ENCODE assay signal across 9 cellular contexts in the genomic region with DNA sequence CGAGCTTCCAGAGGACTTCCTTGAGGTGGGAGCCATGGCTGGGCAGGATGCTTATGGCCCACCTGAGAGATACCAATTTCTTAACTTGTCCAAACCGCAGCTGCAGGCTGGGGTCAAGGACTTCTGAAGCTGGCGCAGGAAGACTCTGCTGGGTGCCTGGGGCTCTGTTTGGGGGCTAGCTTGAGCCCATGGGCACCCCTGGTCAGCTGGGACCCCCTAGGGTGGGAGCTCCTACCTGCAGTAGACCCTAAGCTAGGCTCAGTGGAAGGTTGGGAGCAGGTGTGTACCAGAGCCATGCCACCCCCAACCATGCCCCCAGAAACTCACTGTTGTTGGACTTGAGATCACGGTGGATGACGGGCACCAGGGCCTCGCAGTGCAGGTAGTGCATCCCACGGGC. TPM values are rescaled to one million over a fixed set of nuclear protein-coding genes. Genes with fewer than 3 reads are reported as not detected.
DNase-seq lines count a peak whose midpoint lies in the region; ATAC-seq and TF ChIP-seq lines count a peak whose summit lies in the region.
"Had no signal": no experiment of that assay in that cellular context is flagged by ENCODE, and none has a peak within 500 bp of the region (broad histone marks: within the 10 kb centered on the region; RNA-seq: fewer than 3 reads in every experiment).

No MANE protein-coding gene starts in this region.

- H3K27ac Mint-ChIP-seq in Caco-2 (ENCODE audit: unreplicated experiment): peak overlapping the region; percentile 72

- TF ChIP-seq CTCF in Caco-2 (IDR thresholded peaks at IDR 0.05; ENCODE audit: insufficient read depth in 1 of 2, low read depth in 1 of 2, low read length in 1 of 2, severe bottlenecking in 1 of 2, unreplicated experiment in 1 of 2) (no peak), Peyer's patch (IDR thresholded peaks at IDR 0.05) (no peak), epithelial cell of proximal tubule (conservative IDR thresholded peaks at IDR 0.05; ENCODE audit: low read depth, low read length) (no peak), prostate gland (IDR thresholded peaks at IDR 0.05) (no peak)

- H3K9me3 ChIP-seq in Caco-2 (no peaks in the 10 kb centered on the region), Peyer's patch (no peaks in the 10 kb centered on the region), prostate gland (no peaks in the 10 kb centered on the region)

- no peak for TF ChIP-seq POLR2A in Peyer's patch (IDR thresholded peaks at IDR 0.05)
- TF ChIP-seq POLR2A in prostate gland (IDR thresholded peaks at IDR 0.05): no peak

- H3K4me1 Mint-ChIP-seq in Caco-2 (ENCODE audit: low read depth, unreplicated experiment): peaks cover 31% of the 10 kb centered on the region

- H3K27me3 Mint-ChIP-seq in Caco-2 (ENCODE audit: insufficient read depth, unreplicated experiment): no peaks in the 10 kb centered on the region

- no TSS peak for BruUV-seq in Caco-2 (replicated peaks; lab: Mats Ljungman, UMichigan)

- POLR2A ChIA-PET in Caco-2 (lab: Charles Lee): interaction anchor here (0.7 kb wide), 1 partner anchor 40 kb away, joined by 3 read pairs; a partner anchor contains a TSS

- H3K4me3 ChIP-seq in Caco-2 (ENCODE audit: low read depth, low read length) (peak overlapping the region; percentile 91), Peyer's patch (peak overlapping the region; percentile 71 to 97 (median 93)), epithelial cell of proximal tubule (ENCODE audit: low read depth, low read length) (peak overlapping the region; percentile 81), prostate gland (peak overlapping the region; percentile 70 to 75)

- no peaks in the 10 kb centered on the region for H3K9me3 Mint-ChIP-seq in Caco-2 (ENCODE audit: unreplicated experiment)

- intact Hi-C loops in Caco-2 (cut with micrococcal nuclease; ENCODE audit: unreplicated experiment): no loop called here
- intact Hi-C loops in prostate gland (cut with DNase I): no loop called here

- H3K36me3 ChIP-seq in Caco-2 (ENCODE audit: control insufficient read depth, insufficient read depth, low read length) (peaks cover 7% of the 10 kb centered on the region), Peyer's patch (peaks cover 0 to 25% (median 0%) of the 10 kb centered on the region in 3 donors), prostate gland (peaks cover 0 to 5% of the 10 kb centered on the region in 2 donors)

- H3K4me1 ChIP-seq in Caco-2: peaks cover 23% of the 10 kb centered on the region
- H3K4me1 ChIP-seq in Peyer's patch: peaks cover 0 to 62% (median 34%) of the 10 kb centered on the region in 4 donors
- H3K4me1 ChIP-seq in prostate gland (replicated peaks): peaks cover 38% of the 10 kb centered on the region

- peak overlapping the region; percentile 92 to 98 (median 96) for H3K27ac ChIP-seq in Peyer's patch
- peak overlapping the region; percentile 93 to 94 for H3K27ac ChIP-seq in prostate gland

- H3K27me3 ChIP-seq in Caco-2 (replicated peaks; ENCODE audit: control insufficient read depth, insufficient read depth, low read length): no peaks in the 10 kb centered on the region
- no peaks in the 10 kb centered on the region for H3K27me3 ChIP-seq in Peyer's patch
- no peaks in the 10 kb centered on the region for H3K27me3 ChIP-seq in prostate gland (replicated peaks; ENCODE audit: insufficient read depth)

- 67% methylated on average over 7 of the region's 7 CpGs for WGBS in prostate gland

- H3K36me3 Mint-ChIP-seq in Caco-2 (ENCODE audit: insufficient read depth, unreplicated experiment): peaks cover 59% of the 10 kb centered on the region

- CTCF ChIA-PET in Caco-2 (lab: Charles Lee): interaction anchor here (0.5 to 1.0 kb wide), 2 partner anchors 18 to 60 kb away, joined by 3 to 4 read pairs; no protein-coding TSS in a partner anchor

- no peak for ATAC-seq in HG03097 (IDR thresholded peaks at IDR 0.05; ENCODE audit: low FRiP score, unreplicated experiment)

- peak overlapping the region; percentile 96 for H3K4me3 Mint-ChIP-seq in Caco-2 (ENCODE audit: unreplicated experiment)

- DNase-seq in Caco-2 (no peak), Peyer's patch (no peak), epithelial cell of proximal tubule (ENCODE audit: low read depth) (no peak), prostate gland (ENCODE audit: low spot score) (no peak), NCI-H2196 (lab: John Stamatoyannopoulos, UW; ENCODE audit: unreplicated experiment) (no peak), NCI-H2196 treated with DMSO at 0.1 percent for 48 hours (lab: John Stamatoyannopoulos, UW; ENCODE audit: unreplicated experiment) (no peak)
- DNase-seq in stimulated activated CD8-positive, alpha-beta memory T cell treated with anti-CD3 and anti-CD28 coated beads, Interleukin-4, amount 100 ng/mL, for 48 hours: no peak
- DNase-seq: NCI-H2171 treated with DMSO at 0.1 percent for 48 hours had no signal

RNA-seq across cellular contexts. Expression of a gene that starts 1.3 kb away (rescaled TPM):
- total RNA-seq in Caco-2 (2022) (80.5 and 89.2 TPM in 2 replicates), Peyer's patch (100 to 1,000 TPM; 106 to 209 (median 150) TPM), epithelial cell of proximal tubule (55.0 and 55.3 TPM in 2 replicates), prostate gland (10 to 100 TPM; 42.7 to 67.9 TPM)

RNA-seq across cellular contexts. Expression of a gene that starts 2.9 kb away (rescaled TPM):
- 52.7 and 52.8 TPM in 2 replicates for total RNA-seq in Caco-2 (2022)
- 100 to 1,000 TPM in 1 of 4 donors, 10 to 100 TPM in 3; 60.2 to 106 (median 81.3) TPM for total RNA-seq in Peyer's patch
- total RNA-seq in epithelial cell of proximal tubule: 35.9 and 41.6 TPM in 2 replicates
- 10 to 100 TPM; 32.0 to 67.9 TPM for total RNA-seq in prostate gland

RNA-seq across cellular contexts. Expression of a gene that starts 17.1 kb away (rescaled TPM):
- 0.39 and 0.49 TPM in 2 replicates for total RNA-seq in Caco-2 (2022)
- total RNA-seq in Peyer's patch: 1 to 10 TPM in 3 of 4 donors, not detected in 1; 1.5 to 3.5 (median 2.5) TPM
- total RNA-seq in epithelial cell of proximal tubule: 0.17 TPM in 1 of 2 replicates, not detected in the other
- under 1 TPM in 1 of 2 donors, not detected in 1; 0.74 TPM for total RNA-seq in prostate gland

RNA-seq across cellular contexts. Expression of a gene that starts 25.2 kb away (rescaled TPM):
- total RNA-seq in Caco-2 (2022) (30.5 and 35.1 TPM in 2 replicates), Peyer's patch (10 to 100 TPM; 18.0 to 48.7 (median 24.7) TPM), epithelial cell of proximal tubule (45.5 and 66.5 TPM in 2 replicates), prostate gland (10 to 100 TPM; 38.2 to 45.2 TPM)

RNA-seq across cellular contexts. Expression of a gene that starts 36.8 kb away (rescaled TPM):
- total RNA-seq in Caco-2 (2022): 19.2 and 19.6 TPM in 2 replicates
- total RNA-seq in Peyer's patch: 100 to 1,000 TPM in 3 of 4 donors, 10 to 100 TPM in 1; 65.2 to 163 (median 121) TPM
- 26.1 and 26.3 TPM in 2 replicates for total RNA-seq in epithelial cell of proximal tubule
- 10 to 100 TPM; 68.2 to 98.7 TPM for total RNA-seq in prostate gland
